ENCODE assay signal across 8 cellular contexts in the genomic region with DNA sequence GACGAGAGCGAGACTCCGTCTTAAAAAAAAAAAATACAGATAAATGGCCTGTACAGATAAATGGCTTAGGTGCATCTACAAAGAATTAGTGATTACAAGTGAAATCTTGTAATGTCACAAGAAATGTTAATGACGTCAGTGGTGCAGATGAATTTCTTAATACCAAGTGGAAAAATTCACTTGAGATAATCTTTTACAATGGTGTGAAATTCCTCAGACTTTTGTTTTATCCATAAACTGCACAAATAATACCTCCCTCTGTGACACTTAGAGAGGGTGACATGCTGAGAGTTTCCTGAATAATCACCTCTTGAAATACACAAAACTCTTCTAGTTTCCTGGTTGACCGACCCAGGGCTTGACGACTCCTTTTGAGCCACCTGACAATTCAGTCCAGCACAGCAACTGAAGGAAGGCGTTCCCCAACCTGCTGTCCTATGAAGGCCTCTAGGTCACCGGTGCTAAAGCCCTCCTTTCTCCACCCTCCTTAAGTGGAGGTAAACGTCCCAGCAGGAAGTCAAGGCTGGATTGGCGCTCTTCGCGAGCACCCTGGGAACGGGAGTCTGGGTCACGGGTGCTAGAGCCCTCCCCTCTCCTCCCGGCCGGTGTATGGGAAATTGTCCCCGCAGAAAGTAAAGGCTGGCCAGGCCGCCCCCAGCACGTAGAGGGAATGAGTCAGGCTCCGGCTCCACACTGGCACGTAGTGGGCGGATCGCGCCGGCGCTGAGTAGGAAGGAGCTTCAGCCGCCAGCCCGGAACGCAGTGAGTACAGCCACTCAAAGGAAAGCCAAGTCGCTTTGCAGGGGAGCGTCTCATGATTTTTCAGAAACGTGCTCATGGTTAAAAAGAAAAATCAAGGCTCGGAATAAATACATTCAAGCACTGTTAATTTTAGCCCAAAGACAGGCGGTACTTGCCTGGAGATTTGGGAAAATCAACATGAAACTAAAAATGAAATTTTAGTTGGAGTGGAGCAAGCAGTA. TPM values are rescaled to one million over a fixed set of nuclear protein-coding genes. Genes with fewer than 3 reads are reported as not detected.
A peak's percentile ranks its signal among the peaks of the same experiment; 100 is the strongest.
DNase-seq lines count a peak whose midpoint lies in the region; ATAC-seq and TF ChIP-seq lines count a peak whose summit lies in the region.

Gene TMEM144, plus strand, starts transcription at position 662 of the 983 bp plus-strand sequence. CDS start 2,182 bp downstream, outside the sequence.

- peak within 1 kb of the TSS in 1 of 2 donors; percentile 63 for H3K27ac Mint-ChIP-seq in natural killer cell treated with Interleukin-12 subunit alpha and Interleukin-12 subunit beta and Interleukin-15 and Interleukin-18, amount 100 ng/mL, for 72 hours

- ATAC-seq in GM18520 (IDR thresholded peaks at IDR 0.05; ENCODE audit: unreplicated experiment), result peak; percentile 85
- ATAC-seq in HG03039 (IDR thresholded peaks at IDR 0.05; ENCODE audit: unreplicated experiment), result peak; percentile 90
- peak; percentile 90 to 96 for ATAC-seq in natural killer cell treated with Interleukin-12 subunit alpha and Interleukin-12 subunit beta and Interleukin-15 and Interleukin-18, amount 100 ng/mL, for 72 hours

- no peaks in the 10 kb centered on the region for H3K27me3 Mint-ChIP-seq in natural killer cell treated with Interleukin-12 subunit alpha and Interleukin-12 subunit beta and Interleukin-15 and Interleukin-18, amount 100 ng/mL, for 72 hours

- DNase-seq in 8988T (peak; percentile 24), NOMO-1 treated with DMSO at 0.1 percent for 48 hours (lab: John Stamatoyannopoulos, UW; ENCODE audit: unreplicated experiment) (peak; percentile 87), activated gamma-delta T cell treated with Interleukin-2 at 50 U/mL for 16 hours (peak; percentile 4), foreskin fibroblast (peak; percentile 84 to 94), substantia nigra (lab: John Stamatoyannopoulos, UW) (peak; percentile 57 to 96 (median 89))
- peak; percentile 79 for DNase-seq in natural killer cell treated with Interleukin-12 subunit alpha and Interleukin-12 subunit beta and Interleukin-15 and Interleukin-18, amount 100 ng/mL, for 72 hours (ENCODE audit: low spot score)

- peak within 1 kb of the TSS; percentile 95 for H3K27ac ChIP-seq in substantia nigra (ENCODE audit: low read depth, low read length, poor library complexity, severe bottlenecking)

- peaks cover 13 to 14% of the 10 kb centered on the region in 2 donors for H3K4me1 Mint-ChIP-seq in natural killer cell treated with Interleukin-12 subunit alpha and Interleukin-12 subunit beta and Interleukin-15 and Interleukin-18, amount 100 ng/mL, for 72 hours (ENCODE audit: low read depth in 2 of 2)

- peak within 1 kb of the TSS; percentile 81 for H3K4me3 Mint-ChIP-seq in natural killer cell treated with Interleukin-12 subunit alpha and Interleukin-12 subunit beta and Interleukin-15 and Interleukin-18, amount 100 ng/mL, for 72 hours

- H3K9me3 Mint-ChIP-seq in natural killer cell treated with Interleukin-12 subunit alpha and Interleukin-12 subunit beta and Interleukin-15 and Interleukin-18, amount 100 ng/mL, for 72 hours, result no peaks in the 10 kb centered on the region

- peak; percentile 5 for TF ChIP-seq CTCF in foreskin fibroblast (IDR thresholded peaks at IDR 0.05; ENCODE audit: low read depth, low read length)

- peak within 1 kb of the TSS; percentile 47 to 69 for H3K4me3 ChIP-seq in foreskin fibroblast (ENCODE audit: low read depth in 1 of 2, low read length in 2 of 2)

- H3K36me3 Mint-ChIP-seq in natural killer cell treated with Interleukin-12 subunit alpha and Interleukin-12 subunit beta and Interleukin-15 and Interleukin-18, amount 100 ng/mL, for 72 hours, result no peaks in the 10 kb centered on the region

RNA-seq across cellular contexts. Expression of gene TMEM144, which starts in this region (rescaled TPM):
- 1 to 10 TPM in 1 of 2 donors, under 1 TPM in 1; 1.00 to 2.2 TPM for total RNA-seq in natural killer cell treated with Interleukin-12 subunit alpha and Interleukin-12 subunit beta and Interleukin-15 and Interleukin-18, amount 100 ng/mL, for 72 hours

Comparison
In these comparisons a context has a peak if more than half of its experiments do, and no peak if none do; other contexts are left out.
1. Peak in every context shown above with its lines: DNase-seq, ATAC-seq, H3K4me3 ChIP-seq and H3K27ac ChIP-seq.
2. DNase-seq: peak in every context shown above with its lines; median percentile 89 in foreskin fibroblast; 89 in substantia nigra; 87 in NOMO-1 treated with DMSO at 0.1 percent for 48 hours; 79 in natural killer cell treated with Interleukin-12 subunit alpha and Interleukin-12 subunit beta and Interleukin-15 and Interleukin-18, amount 100 ng/mL, for 72 hours; 24 in 8988T; 4 in activated gamma-delta T cell treated with Interleukin-2 at 50 U/mL for 16 hours.